30 cellular contexts compared by ENCODE assay signal in the genomic region with DNA sequence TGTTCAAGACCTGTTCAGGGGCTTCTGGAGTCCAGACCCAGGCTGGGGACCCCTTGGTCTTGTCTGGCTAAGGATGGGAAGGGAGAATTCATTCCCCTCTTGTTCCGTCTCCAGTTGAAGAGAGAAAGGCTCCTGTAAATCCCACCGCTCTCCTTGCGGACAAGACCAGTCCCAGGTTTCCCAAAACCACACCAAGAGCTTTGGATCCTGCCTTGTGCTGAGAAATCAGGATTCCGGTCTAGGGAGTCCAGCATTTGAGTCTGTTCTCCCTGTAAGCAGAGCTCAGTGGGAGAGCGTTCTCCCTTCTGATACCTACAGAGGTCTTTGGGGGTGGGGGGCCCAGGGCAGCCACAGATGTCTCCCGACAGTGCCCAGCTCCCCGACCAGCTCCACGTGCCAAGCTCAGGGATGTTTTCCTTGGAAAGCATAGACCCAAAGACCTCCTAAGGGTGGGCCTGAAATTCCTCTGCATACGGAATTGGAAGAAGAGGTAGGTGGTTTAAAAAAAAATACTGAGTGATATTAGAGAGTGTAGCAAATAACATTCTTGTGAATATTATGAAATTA. TPM values are rescaled to one million over a fixed set of nuclear protein-coding genes. Genes with fewer than 3 reads are reported as not detected.
DNase-seq lines count a peak whose midpoint lies in the region; ATAC-seq, FAIRE-seq and TF ChIP-seq lines count a peak whose summit lies in the region.
"Had no signal": no experiment of that assay in that cellular context is flagged by ENCODE, and none has a peak within 500 bp of the region (broad histone marks: within the 10 kb centered on the region; RNA-seq: fewer than 3 reads in every experiment).

No MANE protein-coding gene starts in this region.

- TF ChIP-seq CTCF in A549 (IDR thresholded peaks at IDR 0.05) (no peak), LNCaP clone FGC (IDR thresholded peaks at IDR 0.05; ENCODE audit: control insufficient read depth, extremely low read depth, insufficient read depth) (no peak), breast epithelium (IDR thresholded peaks at IDR 0.05) (no peak), osteocyte (IDR thresholded peaks at IDR 0.05) (no peak)

- CTCF ChIA-PET in A549 (lab: Yijun Ruan, JAX): interaction anchor here (1.0 to 3.6 kb wide), 8 partner anchors 18 to 194 kb away, joined by 3 to 18 read pairs (median 4); a partner anchor contains a TSS

- H3K9me3 ChIP-seq in A549: no peaks in the 10 kb centered on the region
- no peaks in the 10 kb centered on the region for H3K9me3 ChIP-seq in breast epithelium

- intact Hi-C loops in breast epithelium (cut with DNase I; ENCODE audit: low total_unique reads): no loop called here

- 81% methylated on average over 9 of the region's 9 CpGs for WGBS in A549 (ENCODE audit: missing lambda C conversion rate)

- H3K4me1 ChIP-seq in A549: peaks cover 20% of the 10 kb centered on the region; the same call in 2 of the 3 replicates
- H3K4me1 ChIP-seq in breast epithelium: no peaks in the 10 kb centered on the region

- no peak for ATAC-seq in A549
- ATAC-seq in HG03139 (IDR thresholded peaks at IDR 0.05; ENCODE audit: unreplicated experiment): no peak
- ATAC-seq: activated naive CD8-positive, alpha-beta T cell treated with anti-CD3 and anti-CD28 coated beads, Interleukin-2, amount 50 U/mL, for 24 hours; left colon; stimulated activated naive CD8-positive, alpha-beta T cell treated with anti-CD3 and anti-CD28 coated beads, Interleukin-15, Interleukin-2, amounts not matched to agents 100 U/mL and 50 U/mL, for 24 hours had no signal

- FAIRE-seq in A549 (lab: Jason Lieb, UNC): no peak
- FAIRE-seq: GM18507, HTR-8/SVneo had no signal

- H3K36me3 Mint-ChIP-seq in osteocyte (ENCODE audit: unreplicated experiment): no peaks in the 10 kb centered on the region
- H3K36me3 Mint-ChIP-seq: memory B cell, naive B cell had no signal

- POLR2A ChIA-PET in A549 (lab: Yijun Ruan, JAX): interaction anchor here (1.1 kb wide), 1 partner anchor 60 kb away, joined by 3 read pairs; a partner anchor contains a TSS

- H3K4me3 Mint-ChIP-seq in osteocyte (ENCODE audit: unreplicated experiment): no peak overlapping the region
- H3K4me3 Mint-ChIP-seq: activated naive CD8-positive, alpha-beta T cell treated with anti-CD3 and anti-CD28 coated beads, Interleukin-2, amount 50 U/mL, for 24 hours; memory B cell had no signal

- no peak for TF ChIP-seq RAD21 in A549 (conservative IDR thresholded peaks at IDR 0.05 in 1 of 2, IDR thresholded peaks at IDR 0.05 in 1 of 2)

- H3K27ac ChIP-seq in A549 (peak overlapping the region; percentile 85 to 94; a peak in 5 of 6 replicates), breast epithelium (no peak overlapping the region)
- H3K27ac ChIP-seq: epithelial cell of prostate had no signal

- TF ChIP-seq POLR2A in A549 (IDR thresholded peaks at IDR 0.05; ENCODE audit: low read length) (no peak), breast epithelium (IDR thresholded peaks at IDR 0.05) (no peak)

- peaks cover 25 to 98% of the 10 kb centered on the region in 2 donors for H3K27me3 ChIP-seq in breast epithelium

- H3K9me3 Mint-ChIP-seq in osteocyte (ENCODE audit: unreplicated experiment): no peaks in the 10 kb centered on the region
- H3K9me3 Mint-ChIP-seq: activated naive CD8-positive, alpha-beta T cell treated with anti-CD3 and anti-CD28 coated beads, Interleukin-2, amount 50 U/mL, for 24 hours; memory B cell had no signal

- H3K27me3 Mint-ChIP-seq in osteocyte (ENCODE audit: unreplicated experiment): peaks cover 91% of the 10 kb centered on the region

- TF ChIP-seq EP300 in A549 (IDR thresholded peaks at IDR 0.05): no peak

- peaks cover 7% of the 10 kb centered on the region for H3K4me1 Mint-ChIP-seq in osteocyte (ENCODE audit: unreplicated experiment)
- H3K4me1 Mint-ChIP-seq: memory B cell had no signal

- no peak overlapping the region for H3K27ac Mint-ChIP-seq in osteocyte (ENCODE audit: unreplicated experiment)
- H3K27ac Mint-ChIP-seq: activated naive CD8-positive, alpha-beta T cell treated with anti-CD3 and anti-CD28 coated beads, Interleukin-2, amount 50 U/mL, for 24 hours; memory B cell had no signal

- H3K4me3 ChIP-seq in A549 (peak overlapping the region; percentile 86), LNCaP clone FGC (ENCODE audit: low read depth, low read length) (peak overlapping the region; percentile 59), breast epithelium (peak overlapping the region in 2 of 3 donors; percentile 61 to 65)

- H3K4me2 ChIP-seq in A549: peak overlapping the region; percentile 87

- no peaks in the 10 kb centered on the region for H3K36me3 ChIP-seq in breast epithelium

- DNase-seq in A549 (ENCODE audit: low read depth in 1 of 2, low spot score in 1 of 2) (no peak), LNCaP clone FGC (ENCODE audit: low read depth) (no peak), breast epithelium (ENCODE audit: low spot score in 2 of 2) (no peak), osteocyte (ENCODE audit: extremely low spot score, unreplicated experiment) (peak; percentile 76), pons (ENCODE audit: low spot score) (no peak), SW 1271 (lab: John Stamatoyannopoulos, UW) (no peak), NCI-H82 treated with DMSO at 0.1 percent for 48 hours (lab: John Stamatoyannopoulos, UW; ENCODE audit: unreplicated experiment) (no peak)
- DNase-seq: activated CD4-positive, alpha-beta T cell treated with anti-CD3 and anti-CD28 coated beads, Interleukin-2, amount 50 U/mL, for 48 hours; activated CD4-positive, CD25-positive, alpha-beta regulatory T cell; activated effector memory CD4-positive, alpha-beta T cell treated with Interleukin-2 at 50 U/mL for 16 hours; activated naive CD8-positive, alpha-beta T cell treated with anti-CD3 and anti-CD28 coated beads, Interleukin-2, amount 50 U/mL, for 24 hours; GDM1; glutamatergic neuron; KG1; left colon; MV-4-11; naive B cell; NCI-H2171; NCI-H524; occipital lobe; retina; stimulated activated naive CD8-positive, alpha-beta T cell treated with anti-CD3 and anti-CD28 coated beads, Interleukin-15, Interleukin-2, amounts not matched to agents 100 U/mL and 50 U/mL, for 24 hours; T1000 had no signal

TF ChIP-seq in A549, 52 proteins besides CTCF, POLR2A, EP300 and RAD21:
- no peak for TF ChIP-seq MYC (IDR thresholded peaks at IDR 0.05; ENCODE audit: borderline replicate concordance, low read length)
- TF ChIP-seq, protein P1, sequence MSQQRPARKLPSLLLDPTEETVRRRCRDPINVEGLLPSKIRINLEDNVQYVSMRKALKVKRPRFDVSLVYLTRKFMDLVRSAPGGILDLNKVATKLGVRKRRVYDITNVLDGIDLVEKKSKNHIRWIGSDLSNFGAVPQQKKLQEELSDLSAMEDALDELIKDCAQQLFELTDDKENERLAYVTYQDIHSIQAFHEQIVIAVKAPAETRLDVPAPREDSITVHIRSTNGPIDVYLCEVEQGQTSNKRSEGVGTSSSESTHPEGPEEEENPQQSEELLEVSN (IDR thresholded peaks at IDR 0.05; ENCODE audit: borderline replicate concordance, low read depth): 0 out of 2 replicates have a peak, but pooled peaks have one; percentile 26
- TF ChIP-seq NFE2L2 (conservative IDR thresholded peaks at IDR 0.05; ENCODE audit: low read length): no peak
- no peak for TF ChIP-seq JUNB (IDR thresholded peaks at IDR 0.05)
- TF ChIP-seq ESRRA (IDR thresholded peaks at IDR 0.05; ENCODE audit: borderline replicate concordance, low read length): no peak

RNA-seq across cellular contexts. Expression of a gene that starts 1.9 kb away (rescaled TPM):
- polyA plus RNA-seq in A549 (2011; rRNA removed) (3.9 and 6.4 TPM in 2 replicates), A549 (2017; fragmentation: RNase III; extraction: RNeasy Plus Mini Kit Qiagen cat#74134 plus additional on column Dnase treatment) (6.5 to 9.3 TPM (median 7.5 TPM) in 3 replicates)
- 7.2 and 8.4 TPM in 2 replicates for polyA plus RNA-seq in A549 (2012; cell fraction: cytosol; rRNA removed)
- 5.6 and 6.1 TPM in 2 replicates for polyA plus RNA-seq in A549 (2012; cell fraction: nucleus; rRNA removed)
- polyA minus RNA-seq in A549 (2011; rRNA and poly(A)+ RNA removed): 4.0 and 4.3 TPM in 2 replicates
- total RNA-seq in breast epithelium (1 to 10 TPM in 1 of 3 donors, under 1 TPM in 1, not detected in 1; 0.98 to 1.0 TPM), osteocyte (not detected in 2 replicates)
- total RNA-seq: cerebellum, left colon, occipital lobe had no signal

RNA-seq across cellular contexts. Expression of a gene that starts 14.2 kb away (rescaled TPM):
- polyA plus RNA-seq in A549 (2011; rRNA removed): not detected in 2 replicates
- 0.01 TPM in 1 of 2 replicates, not detected in the other for polyA plus RNA-seq in A549 (2012; cell fraction: cytosol; rRNA removed)
- polyA plus RNA-seq in A549 (2012; cell fraction: nucleus; rRNA removed): 0.05 TPM in 1 of 2 replicates, not detected in the other
- not detected in 3 replicates for polyA plus RNA-seq in A549 (2017; fragmentation: RNase III; extraction: RNeasy Plus Mini Kit Qiagen cat#74134 plus additional on column Dnase treatment)
- 0.08 TPM in 1 of 2 replicates, not detected in the other for polyA minus RNA-seq in A549 (2011; rRNA and poly(A)+ RNA removed)
- under 1 TPM in 1 of 3 donors, not detected in 2; 0.15 TPM for total RNA-seq in breast epithelium
- total RNA-seq in osteocyte: not detected in 2 replicates
- total RNA-seq: A172, cerebellum, left colon, occipital lobe had no signal

RNA-seq across cellular contexts. Expression of a gene that starts 32.4 kb away (rescaled TPM):
- 0.58 and 0.73 TPM in 2 replicates for polyA plus RNA-seq in A549 (2011; rRNA removed)
- 0.28 and 0.41 TPM in 2 replicates for polyA plus RNA-seq in A549 (2012; cell fraction: cytosol; rRNA removed)
- 0.40 and 0.78 TPM in 2 replicates for polyA plus RNA-seq in A549 (2012; cell fraction: nucleus; rRNA removed)
- polyA plus RNA-seq in A549 (2017; fragmentation: RNase III; extraction: RNeasy Plus Mini Kit Qiagen cat#74134 plus additional on column Dnase treatment): 0.45 to 0.54 TPM (median 0.45 TPM) in 3 replicates
- polyA minus RNA-seq in A549 (2011; rRNA and poly(A)+ RNA removed): 0.15 and 0.29 TPM in 2 replicates
- total RNA-seq in breast epithelium: under 1 TPM in 1 of 3 donors, not detected in 2; 0.29 TPM
- not detected in 2 replicates for total RNA-seq in osteocyte
- total RNA-seq: cerebellum, left colon, occipital lobe had no signal

RNA-seq across cellular contexts. Expression of a gene that starts 34.2 kb away (rescaled TPM):
- 0.34 and 0.67 TPM in 2 replicates for polyA plus RNA-seq in A549 (2011; rRNA removed)
- 0.13 and 0.19 TPM in 2 replicates for polyA plus RNA-seq in A549 (2012; cell fraction: cytosol; rRNA removed)
- polyA plus RNA-seq in A549 (2012; cell fraction: nucleus; rRNA removed): 0.12 and 0.23 TPM in 2 replicates
- polyA plus RNA-seq in A549 (2017; fragmentation: RNase III; extraction: RNeasy Plus Mini Kit Qiagen cat#74134 plus additional on column Dnase treatment): 0.35 to 0.71 TPM (median 0.71 TPM) in 3 replicates
- polyA minus RNA-seq in A549 (2011; rRNA and poly(A)+ RNA removed): 0.15 and 0.17 TPM in 2 replicates
- 1 to 10 TPM in 1 of 3 donors, under 1 TPM in 1, not detected in 1; 0.73 to 1.3 TPM for total RNA-seq in breast epithelium
- not detected in 2 replicates for total RNA-seq in osteocyte
- total RNA-seq: cerebellum, left colon, occipital lobe had no signal

RNA-seq across cellular contexts. Expression of a gene that starts 44.4 kb away (rescaled TPM):
- polyA plus RNA-seq in A549 (2011; rRNA removed) (2.5 and 2.9 TPM in 2 replicates), A549 (2017; fragmentation: RNase III; extraction: RNeasy Plus Mini Kit Qiagen cat#74134 plus additional on column Dnase treatment) (2.1 to 4.3 TPM (median 3.2 TPM) in 3 replicates)
- 2.3 and 2.4 TPM in 2 replicates for polyA plus RNA-seq in A549 (2012; cell fraction: cytosol; rRNA removed)
- polyA plus RNA-seq in A549 (2012; cell fraction: nucleus; rRNA removed): 1.7 and 2.0 TPM in 2 replicates
- polyA minus RNA-seq in A549 (2011; rRNA and poly(A)+ RNA removed): 0.54 and 1.4 TPM in 2 replicates
- total RNA-seq in breast epithelium (10 to 100 TPM in 1 of 3 donors, 1 to 10 TPM in 2; 2.0 to 10.9 (median 4.3) TPM), osteocyte (not detected in 2 replicates)
- total RNA-seq: cerebellum, left colon, occipital lobe had no signal

Comparison
In these comparisons a context has a peak if more than half of its experiments do, and no peak if none do; other contexts are left out.
1. H3K27ac ChIP-seq: peak in A549 (2 of 2); none in breast epithelium (0 of 2).
2. Peak in every context shown above with its lines, with median percentiles within 50 percentile points of each other: H3K4me3 ChIP-seq.